In the genomic region with DNA sequence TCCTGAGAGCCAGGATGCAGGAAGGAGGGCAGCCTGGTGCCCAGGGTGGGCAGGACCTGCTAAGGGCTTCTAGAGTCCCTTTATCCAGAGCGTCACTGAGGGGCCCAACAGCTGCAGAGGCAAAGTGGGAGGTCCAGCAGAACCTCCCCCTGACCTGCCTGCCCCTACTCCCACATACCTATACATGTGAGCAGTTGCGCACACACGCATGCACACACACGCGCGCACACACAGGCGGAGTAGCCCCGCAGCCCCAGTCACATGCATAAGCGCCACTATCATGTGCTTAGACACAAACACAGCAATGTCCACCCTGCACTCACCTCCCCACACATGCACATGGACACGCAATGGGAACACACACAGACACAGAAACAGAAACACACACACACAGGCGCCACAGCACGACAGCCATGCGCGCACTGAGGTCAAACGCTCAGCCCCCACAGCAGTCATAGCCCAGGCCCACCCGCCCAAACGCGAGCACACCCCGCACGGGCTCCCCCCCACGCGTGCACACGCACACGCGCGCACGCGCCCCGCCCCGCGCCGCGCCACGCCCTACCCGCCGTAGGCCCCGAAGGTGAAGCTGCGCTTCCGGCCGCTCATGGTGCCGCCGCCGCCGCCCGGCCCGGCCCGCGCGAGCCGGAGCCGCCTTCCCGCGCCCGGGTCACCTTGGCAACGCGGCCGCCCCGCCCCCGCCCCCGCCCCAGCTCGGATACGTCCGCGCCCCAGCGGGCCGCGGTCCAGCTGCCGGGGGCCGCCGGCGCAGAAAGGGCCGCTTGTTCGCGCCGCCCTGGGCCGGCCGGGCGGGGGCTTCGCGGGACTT, we compare ENCODE assay signal across 8 cellular contexts. TPM values are rescaled to one million over a fixed set of nuclear protein-coding genes. Genes with fewer than 3 reads are reported as not detected.
DNase-seq lines count a peak whose midpoint lies in the region; ATAC-seq and TF ChIP-seq lines count a peak whose summit lies in the region.

No MANE protein-coding gene starts in this region.

- peak; percentile 72 to 79 for ATAC-seq in activated naive CD4-positive, alpha-beta T cell treated with anti-CD3 and anti-CD28 coated beads, Interleukin-2, amount 50 U/mL, for 72 hours
- peak in 6 of 8 donors; percentile 21 to 58 (median 44) for ATAC-seq in heart right ventricle
- ATAC-seq in HG02588 (IDR thresholded peaks at IDR 0.05; ENCODE audit: unreplicated experiment): no peak
- no peak for ATAC-seq in HG03432 (IDR thresholded peaks at IDR 0.05; ENCODE audit: unreplicated experiment)

- no peaks in the 10 kb centered on the region for H3K9me3 ChIP-seq in heart right ventricle

- 6 to 8% methylated on average over 52 to 80 of the region's 80 CpGs for WGBS in heart right ventricle, 2 donors

- no peaks in the 10 kb centered on the region for H3K9me3 Mint-ChIP-seq in activated naive CD4-positive, alpha-beta T cell treated with anti-CD3 and anti-CD28 coated beads, Interleukin-2, amount 50 U/mL, for 72 hours

- H3K4me3 ChIP-seq in heart right ventricle (peak overlapping the region in 9 of 10 donors; percentile 24 to 59 (median 50)), retinal pigment epithelial cell (ENCODE audit: low read length) (peak overlapping the region; percentile 41)

- peaks cover 0 to 50% (median 10%) of the 10 kb centered on the region in 7 donors for H3K27me3 ChIP-seq in heart right ventricle

- DNase-seq in GM03348 (ENCODE audit: low spot score) (peak; percentile 46), NCI-H69 (lab: John Stamatoyannopoulos, UW) (peak; percentile 84), heart right ventricle (no peak), retinal pigment epithelial cell (ENCODE audit: low read depth) (no peak), NCI-H2107 treated with DMSO at 0.1 percent for 48 hours (lab: John Stamatoyannopoulos, UW; ENCODE audit: unreplicated experiment) (no peak)
- DNase-seq in activated naive CD4-positive, alpha-beta T cell treated with anti-CD3 and anti-CD28 coated beads, Interleukin-2, amount 50 U/mL, for 72 hours (ENCODE audit: low spot score in 2 of 2): peak in 1 of 2 donors; percentile 43

- H3K36me3 ChIP-seq in heart right ventricle: no peaks in the 10 kb centered on the region

- peaks cover 6 to 8% (median 7%) of the 10 kb centered on the region in 9 donors for H3K4me1 ChIP-seq in heart right ventricle

- H3K27ac Mint-ChIP-seq in activated naive CD4-positive, alpha-beta T cell treated with anti-CD3 and anti-CD28 coated beads, Interleukin-2, amount 50 U/mL, for 72 hours: peak overlapping the region in 1 of 2 donors; percentile 56

- intact Hi-C loops in heart right ventricle (cut with DNase I): loop anchor here in 7 of 10 donors (5.0 to 10.0 kb wide), 7 partner anchors 77 to 417 kb away; partner anchors contain the start of gene ALPL (in 1 of the 7)

- H3K36me3 Mint-ChIP-seq in activated naive CD4-positive, alpha-beta T cell treated with anti-CD3 and anti-CD28 coated beads, Interleukin-2, amount 50 U/mL, for 72 hours: no peaks in the 10 kb centered on the region

- no peak overlapping the region for H3K27ac ChIP-seq in heart right ventricle

- TF ChIP-seq CTCF in heart right ventricle (IDR thresholded peaks at IDR 0.05) (no peak), retinal pigment epithelial cell (conservative IDR thresholded peaks at IDR 0.05; ENCODE audit: low read depth, low read length) (no peak)

RNA-seq across cellular contexts. Expression of gene RAP1GAP, which starts 17.7 kb away (rescaled TPM):
- 1 to 10 TPM in 1 of 2 donors, under 1 TPM in 1; 0.46 to 2.1 TPM for total RNA-seq in activated naive CD4-positive, alpha-beta T cell treated with anti-CD3 and anti-CD28 coated beads, Interleukin-2, amount 50 U/mL, for 72 hours
- 1 to 10 TPM; 2.3 to 5.6 (median 4.0) TPM for total RNA-seq in heart right ventricle
- 1 to 10 TPM in 1 of 2 donors, under 1 TPM in 1; 0.42 to 5.9 TPM for polyA plus RNA-seq in heart right ventricle

Comparison
In these comparisons a context has a peak if more than half of its experiments do, and no peak if none do; other contexts are left out.
1. DNase-seq: peak in GM03348 (single experiment) and NCI-H69 (single experiment); none in heart right ventricle (0 of 2), retinal pigment epithelial cell (single experiment) and NCI-H2107 treated with DMSO at 0.1 percent for 48 hours (single experiment).
2. ATAC-seq: peak in activated naive CD4-positive, alpha-beta T cell treated with anti-CD3 and anti-CD28 coated beads, Interleukin-2, amount 50 U/mL, for 72 hours (2 of 2) and heart right ventricle (6 of 8); none in HG02588 (single experiment) and HG03432 (single experiment).